In genomic region chr5:95988094-95988493, GRCh38 we compare ENCODE assay signal across 1 cellular context.
TF ChIP-seq lines count a peak whose summit lies in the region.

No MANE protein-coding gene starts in this region.

TF ChIP-seq in HepG2, 621 proteins besides CTCF, POLR2A, EP300 and RAD21 (continued from another document and continues in another):
- TF ChIP-seq KDM6A (CRISPR knock-in tag; IDR thresholded peaks at IDR 0.05; ENCODE audit: low read depth) = peak; percentile 22; the same call in 1 of the 2 replicates
- TF ChIP-seq ARID2 (CRISPR knock-in tag; IDR thresholded peaks at IDR 0.05; ENCODE audit: borderline replicate concordance) = peak; percentile 19; the same call in 1 of the 2 replicates
- TF ChIP-seq ETV5 (CRISPR knock-in tag; IDR thresholded peaks at IDR 0.05; ENCODE audit: borderline replicate concordance) = peak; percentile 38; the same call in 1 of the 2 replicates
- TF ChIP-seq, protein P1, sequence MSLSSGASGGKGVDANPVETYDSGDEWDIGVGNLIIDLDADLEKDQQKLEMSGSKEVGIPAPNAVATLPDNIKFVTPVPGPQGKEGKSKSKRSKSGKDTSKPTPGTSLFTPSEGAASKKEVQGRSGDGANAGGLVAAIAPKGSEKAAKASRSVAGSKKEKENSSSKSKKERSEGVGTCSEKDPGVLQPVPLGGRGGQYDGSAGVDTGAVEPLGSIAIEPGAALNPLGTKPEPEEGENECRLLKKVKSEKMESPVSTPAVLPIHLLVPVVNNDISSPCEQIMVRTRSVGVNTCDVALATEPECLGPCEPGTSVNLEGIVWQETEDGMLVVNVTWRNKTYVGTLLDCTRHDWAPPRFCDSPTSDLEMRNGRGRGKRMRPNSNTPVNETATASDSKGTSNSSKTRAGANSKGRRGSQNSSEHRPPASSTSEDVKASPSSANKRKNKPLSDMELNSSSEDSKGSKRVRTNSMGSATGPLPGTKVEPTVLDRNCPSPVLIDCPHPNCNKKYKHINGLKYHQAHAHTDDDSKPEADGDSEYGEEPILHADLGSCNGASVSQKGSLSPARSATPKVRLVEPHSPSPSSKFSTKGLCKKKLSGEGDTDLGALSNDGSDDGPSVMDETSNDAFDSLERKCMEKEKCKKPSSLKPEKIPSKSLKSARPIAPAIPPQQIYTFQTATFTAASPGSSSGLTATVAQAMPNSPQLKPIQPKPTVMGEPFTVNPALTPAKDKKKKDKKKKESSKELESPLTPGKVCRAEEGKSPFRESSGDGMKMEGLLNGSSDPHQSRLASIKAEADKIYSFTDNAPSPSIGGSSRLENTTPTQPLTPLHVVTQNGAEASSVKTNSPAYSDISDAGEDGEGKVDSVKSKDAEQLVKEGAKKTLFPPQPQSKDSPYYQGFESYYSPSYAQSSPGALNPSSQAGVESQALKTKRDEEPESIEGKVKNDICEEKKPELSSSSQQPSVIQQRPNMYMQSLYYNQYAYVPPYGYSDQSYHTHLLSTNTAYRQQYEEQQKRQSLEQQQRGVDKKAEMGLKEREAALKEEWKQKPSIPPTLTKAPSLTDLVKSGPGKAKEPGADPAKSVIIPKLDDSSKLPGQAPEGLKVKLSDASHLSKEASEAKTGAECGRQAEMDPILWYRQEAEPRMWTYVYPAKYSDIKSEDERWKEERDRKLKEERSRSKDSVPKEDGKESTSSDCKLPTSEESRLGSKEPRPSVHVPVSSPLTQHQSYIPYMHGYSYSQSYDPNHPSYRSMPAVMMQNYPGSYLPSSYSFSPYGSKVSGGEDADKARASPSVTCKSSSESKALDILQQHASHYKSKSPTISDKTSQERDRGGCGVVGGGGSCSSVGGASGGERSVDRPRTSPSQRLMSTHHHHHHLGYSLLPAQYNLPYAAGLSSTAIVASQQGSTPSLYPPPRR (CRISPR knock-in tag; IDR thresholded peaks at IDR 0.05; ENCODE audit: borderline replicate concordance) = peak; percentile 87
- peak; percentile 57; the same call in 1 of the 2 replicates for TF ChIP-seq ELF3 (CRISPR knock-in tag; IDR thresholded peaks at IDR 0.05)
- TF ChIP-seq HDAC1 (CRISPR knock-in tag; IDR thresholded peaks at IDR 0.05) = peak; percentile 59; the same call in 1 of the 2 replicates
- TF ChIP-seq NCOA2 (CRISPR knock-in tag; IDR thresholded peaks at IDR 0.05) = peak; percentile 77
- TF ChIP-seq FOXP1 (IDR thresholded peaks at IDR 0.05) = peak; percentile 47; the same call in 1 of the 2 replicates
- TF ChIP-seq FOXP1 (CRISPR knock-in tag; IDR thresholded peaks at IDR 0.05) = peak; percentile 93
- TF ChIP-seq ZNF143 (CRISPR knock-in tag; IDR thresholded peaks at IDR 0.05) = no peak
- TF ChIP-seq HINFP (CRISPR knock-in tag; IDR thresholded peaks at IDR 0.05; ENCODE audit: low read depth) = no peak
- no peak for TF ChIP-seq MXD3 (CRISPR knock-in tag; IDR thresholded peaks at IDR 0.05)
- peak; percentile 76; the same call in 1 of the 2 replicates for TF ChIP-seq ZMYM4 (CRISPR knock-in tag; IDR thresholded peaks at IDR 0.05)
- peak; percentile 66; the same call in 1 of the 2 replicates for TF ChIP-seq SOX13 (IDR thresholded peaks at IDR 0.05)
- peak in 1 of 2 experiments; percentile 91; a peak in 2 of 4 replicates for TF ChIP-seq SOX13 (CRISPR knock-in tag; conservative IDR thresholded peaks at IDR 0.05 in 1 of 2, IDR thresholded peaks at IDR 0.05 in 1 of 2)
- TF ChIP-seq ONECUT2 (CRISPR knock-in tag; IDR thresholded peaks at IDR 0.05) = peak; percentile 93
- TF ChIP-seq IRF1 (CRISPR knock-in tag; IDR thresholded peaks at IDR 0.05; ENCODE audit: low read depth) = no peak
- 0 out of 2 replicates have a peak, but pooled peaks have one; percentile 23 for TF ChIP-seq ZNF644 (CRISPR knock-in tag; IDR thresholded peaks at IDR 0.05; ENCODE audit: low read depth)
- no peak for TF ChIP-seq SIN3A (IDR thresholded peaks at IDR 0.05; ENCODE audit: borderline replicate concordance, low read depth, low read length)
- TF ChIP-seq, protein P2, sequence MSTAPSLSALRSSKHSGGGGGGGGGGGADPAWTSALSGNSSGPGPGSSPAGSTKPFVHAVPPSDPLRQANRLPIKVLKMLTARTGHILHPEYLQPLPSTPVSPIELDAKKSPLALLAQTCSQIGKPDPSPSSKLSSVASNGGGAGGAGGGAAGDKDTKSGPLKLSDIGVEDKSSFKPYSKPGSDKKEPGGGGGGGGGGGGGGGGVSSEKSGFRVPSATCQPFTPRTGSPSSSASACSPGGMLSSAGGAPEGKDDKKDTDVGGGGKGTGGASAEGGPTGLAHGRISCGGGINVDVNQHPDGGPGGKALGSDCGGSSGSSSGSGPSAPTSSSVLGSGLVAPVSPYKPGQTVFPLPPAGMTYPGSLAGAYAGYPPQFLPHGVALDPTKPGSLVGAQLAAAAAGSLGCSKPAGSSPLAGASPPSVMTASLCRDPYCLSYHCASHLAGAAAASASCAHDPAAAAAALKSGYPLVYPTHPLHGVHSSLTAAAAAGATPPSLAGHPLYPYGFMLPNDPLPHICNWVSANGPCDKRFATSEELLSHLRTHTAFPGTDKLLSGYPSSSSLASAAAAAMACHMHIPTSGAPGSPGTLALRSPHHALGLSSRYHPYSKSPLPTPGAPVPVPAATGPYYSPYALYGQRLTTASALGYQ (CRISPR knock-in tag; IDR thresholded peaks at IDR 0.05) = 0 out of 2 replicates have a peak, but pooled peaks have one; percentile 37
- TF ChIP-seq, protein P3, sequence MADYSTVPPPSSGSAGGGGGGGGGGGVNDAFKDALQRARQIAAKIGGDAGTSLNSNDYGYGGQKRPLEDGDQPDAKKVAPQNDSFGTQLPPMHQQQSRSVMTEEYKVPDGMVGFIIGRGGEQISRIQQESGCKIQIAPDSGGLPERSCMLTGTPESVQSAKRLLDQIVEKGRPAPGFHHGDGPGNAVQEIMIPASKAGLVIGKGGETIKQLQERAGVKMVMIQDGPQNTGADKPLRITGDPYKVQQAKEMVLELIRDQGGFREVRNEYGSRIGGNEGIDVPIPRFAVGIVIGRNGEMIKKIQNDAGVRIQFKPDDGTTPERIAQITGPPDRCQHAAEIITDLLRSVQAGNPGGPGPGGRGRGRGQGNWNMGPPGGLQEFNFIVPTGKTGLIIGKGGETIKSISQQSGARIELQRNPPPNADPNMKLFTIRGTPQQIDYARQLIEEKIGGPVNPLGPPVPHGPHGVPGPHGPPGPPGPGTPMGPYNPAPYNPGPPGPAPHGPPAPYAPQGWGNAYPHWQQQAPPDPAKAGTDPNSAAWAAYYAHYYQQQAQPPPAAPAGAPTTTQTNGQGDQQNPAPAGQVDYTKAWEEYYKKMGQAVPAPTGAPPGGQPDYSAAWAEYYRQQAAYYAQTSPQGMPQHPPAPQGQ (CRISPR knock-in tag; IDR thresholded peaks at IDR 0.05; ENCODE audit: borderline replicate concordance) = no peak
- peak; percentile 73 for TF ChIP-seq HNF1A (IDR thresholded peaks at IDR 0.05; ENCODE audit: low read depth)
- TF ChIP-seq HNF1A (CRISPR knock-in tag; IDR thresholded peaks at IDR 0.05; ENCODE audit: borderline replicate concordance) = no peak; the same call in 1 of the 2 replicates
- peak; percentile 92 for TF ChIP-seq MIXL1 (CRISPR knock-in tag; IDR thresholded peaks at IDR 0.05)
- TF ChIP-seq MATR3 (CRISPR knock-in tag; IDR thresholded peaks at IDR 0.05) = no peak
- peak; percentile 90 for TF ChIP-seq FOXA3 (CRISPR knock-in tag; IDR thresholded peaks at IDR 0.05)
- TF ChIP-seq ZNF878 (CRISPR knock-in tag; IDR thresholded peaks at IDR 0.05) = 0 out of 2 replicates have a peak, but pooled peaks have one; percentile 25
- peak; percentile 56; the same call in 1 of the 2 replicates for TF ChIP-seq FOXK2 (IDR thresholded peaks at IDR 0.05)
- no peak for TF ChIP-seq GABPA (IDR thresholded peaks at IDR 0.05; ENCODE audit: low read depth, low read length)
- TF ChIP-seq GABPA (CRISPR knock-in tag; IDR thresholded peaks at IDR 0.05; ENCODE audit: low read depth) = 0 out of 2 replicates have a peak, but pooled peaks have one; percentile 20
- TF ChIP-seq SALL1 (CRISPR knock-in tag; IDR thresholded peaks at IDR 0.05) = peak; percentile 57; the same call in 1 of the 2 replicates
- peak; percentile 51; the same call in 1 of the 2 replicates for TF ChIP-seq FOXO1 (CRISPR knock-in tag; IDR thresholded peaks at IDR 0.05)
- TF ChIP-seq ADNP (CRISPR knock-in tag; IDR thresholded peaks at IDR 0.05) = no peak
- TF ChIP-seq FOXK1 (CRISPR knock-in tag; IDR thresholded peaks at IDR 0.05; ENCODE audit: borderline replicate concordance, low read depth) = peak; percentile 52; the same call in 1 of the 2 replicates
- TF ChIP-seq CBX1 (IDR thresholded peaks at IDR 0.05; ENCODE audit: low read depth) = no peak
- TF ChIP-seq, protein P4, sequence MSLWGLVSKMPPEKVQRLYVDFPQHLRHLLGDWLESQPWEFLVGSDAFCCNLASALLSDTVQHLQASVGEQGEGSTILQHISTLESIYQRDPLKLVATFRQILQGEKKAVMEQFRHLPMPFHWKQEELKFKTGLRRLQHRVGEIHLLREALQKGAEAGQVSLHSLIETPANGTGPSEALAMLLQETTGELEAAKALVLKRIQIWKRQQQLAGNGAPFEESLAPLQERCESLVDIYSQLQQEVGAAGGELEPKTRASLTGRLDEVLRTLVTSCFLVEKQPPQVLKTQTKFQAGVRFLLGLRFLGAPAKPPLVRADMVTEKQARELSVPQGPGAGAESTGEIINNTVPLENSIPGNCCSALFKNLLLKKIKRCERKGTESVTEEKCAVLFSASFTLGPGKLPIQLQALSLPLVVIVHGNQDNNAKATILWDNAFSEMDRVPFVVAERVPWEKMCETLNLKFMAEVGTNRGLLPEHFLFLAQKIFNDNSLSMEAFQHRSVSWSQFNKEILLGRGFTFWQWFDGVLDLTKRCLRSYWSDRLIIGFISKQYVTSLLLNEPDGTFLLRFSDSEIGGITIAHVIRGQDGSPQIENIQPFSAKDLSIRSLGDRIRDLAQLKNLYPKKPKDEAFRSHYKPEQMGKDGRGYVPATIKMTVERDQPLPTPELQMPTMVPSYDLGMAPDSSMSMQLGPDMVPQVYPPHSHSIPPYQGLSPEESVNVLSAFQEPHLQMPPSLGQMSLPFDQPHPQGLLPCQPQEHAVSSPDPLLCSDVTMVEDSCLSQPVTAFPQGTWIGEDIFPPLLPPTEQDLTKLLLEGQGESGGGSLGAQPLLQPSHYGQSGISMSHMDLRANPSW (CRISPR knock-in tag; IDR thresholded peaks at IDR 0.05; ENCODE audit: borderline replicate concordance) = no peak
- 0 out of 2 replicates have a peak, but pooled peaks have one; percentile 30 for TF ChIP-seq FOXO4 (CRISPR knock-in tag; conservative IDR thresholded peaks at IDR 0.05)
- TF ChIP-seq ZNF264 (CRISPR knock-in tag; IDR thresholded peaks at IDR 0.05) = 0 out of 2 replicates have a peak, but pooled peaks have one; percentile 28
- no peak for TF ChIP-seq NR0B2 (CRISPR knock-in tag; IDR thresholded peaks at IDR 0.05)
